19 cellular contexts compared by ENCODE assay signal in genomic region chr10:52198540-52198939, GRCh38.
"Had no signal": no experiment of that assay in that cellular context is flagged by ENCODE, and none has a peak within 500 bp of the region (broad histone marks: within the 10 kb centered on the region; RNA-seq: fewer than 3 reads in every experiment).

No MANE protein-coding gene starts in this region.

- H2AFZ ChIP-seq: parathyroid adenoma had no signal

- H3K4me1 ChIP-seq: esophagus squamous epithelium, lower lobe of right lung, parathyroid adenoma, testis had no signal

- H3K36me3 ChIP-seq: esophagus squamous epithelium, lower lobe of right lung had no signal

- ATAC-seq: activated CD8-positive, alpha-beta T cell treated with anti-CD3 and anti-CD28 coated beads, Interleukin-2, amount 10 ng/mL, durations not matched to agents 7 days and 5 days; left colon; natural killer cell treated with Interleukin-12 subunit alpha and Interleukin-12 subunit beta and Interleukin-15 and Interleukin-18, amount 100 ng/mL, for 72 hours; sciatic nerve; stimulated activated effector memory CD8-positive, alpha-beta T cell treated with anti-CD3 and anti-CD28 coated beads, Interleukin-12 subunit alpha, Interleukin-12 subunit beta, amount 100 ng/mL, for 72 hours had no signal

- DNase-seq: activated CD4-positive, alpha-beta T cell treated with anti-CD3 and anti-CD28 coated beads, Interleukin-2, amount 10 ng/mL, durations not matched to agents 24 days and 14 days; activated CD8-positive, alpha-beta T cell treated with anti-CD3 and anti-CD28 coated beads, Interleukin-2, amount 10 ng/mL, durations not matched to agents 7 days and 5 days; activated naive CD4-positive, alpha-beta T cell treated with Interleukin-2 at 50 U/mL for 16 hours; activated naive CD8-positive, alpha-beta T cell treated with anti-CD3 and anti-CD28 coated beads, Interleukin-2, amount 10 ng/mL, durations not matched to agents 7 days and 5 days; activated T-cell treated with anti-CD3 and anti-CD28 coated beads, Interleukin-2, amount 50 U/mL, for 24 hours; cerebellar nuclear complex; effector memory CD4-positive, alpha-beta T cell; esophagus squamous epithelium; foreskin fibroblast; hippocampal formation; islet precursor cell; left colon; lower lobe of right lung; stimulated activated CD4-positive, alpha-beta T cell treated with anti-CD3 and anti-CD28 coated beads, Interleukin-4, amount 100 ng/mL, for 24 hours; testis had no signal

- H3K27me3 ChIP-seq: esophagus squamous epithelium, testis had no signal

- H3K9ac ChIP-seq: parathyroid adenoma had no signal

- H3K27ac ChIP-seq: esophagus squamous epithelium, lower lobe of right lung, parathyroid adenoma, testis had no signal

- H3K4me3 ChIP-seq: esophagus squamous epithelium, lower lobe of right lung, testis had no signal

- H3K9me3 ChIP-seq: esophagus squamous epithelium, lower lobe of right lung, testis had no signal
